Comparison of ENCODE assay signal across 19 cellular contexts in genomic region chr12:56965124-56965523, GRCh38. TPM values are rescaled to one million over a fixed set of nuclear protein-coding genes. Genes with fewer than 3 reads are reported as not detected.
"Had no signal": no experiment of that assay in that cellular context is flagged by ENCODE, and none has a peak within 500 bp of the region (broad histone marks: within the 10 kb centered on the region; RNA-seq: fewer than 3 reads in every experiment).

No MANE protein-coding gene starts in this region.

RNA-seq across cellular contexts. Expression of gene RDH16, which starts 7.7 kb away (rescaled TPM):
- total RNA-seq: chondrocyte had no signal

RNA-seq across cellular contexts. Expression of gene SDR9C7, which starts 30.9 kb away (rescaled TPM):
- total RNA-seq: activated naive CD4-positive, alpha-beta T cell treated with anti-CD3 and anti-CD28 coated beads for 36 hours; activated naive CD4-positive, alpha-beta T cell treated with anti-CD3 and anti-CD28 coated beads, Interleukin-2, amount 50 U/mL, for 72 hours; activated naive CD8-positive, alpha-beta T cell treated with anti-CD3 and anti-CD28 coated beads for 36 hours; activated naive CD8-positive, alpha-beta T cell treated with anti-CD3 and anti-CD28 coated beads, Interleukin-2, amount 10 ng/mL, durations not matched to agents 7 days and 5 days; activated T-cell treated with anti-CD3 and anti-CD28 coated beads, Interleukin-2, amount 50 U/mL, for 4 hours; activated T-helper 1 cell treated with anti-CD3 and anti-CD28 coated beads, Interleukin-12 subunit alpha, Interleukin-12 subunit beta, Interleukin-2, Interleukin-4 antibody, amounts not matched to agents 30 ng/mL and 10 ng/mL and 1 ng/mL, durations not matched to agents 14 hours and 24 hours and 36 hours; activated T-helper 17 cell treated with anti-CD3 and anti-CD28 coated beads, Interleukin-2, amount 50 U/mL, for 72 hours; activated T-helper 2 cell treated with anti-CD3 and anti-CD28 coated beads, Interferon-gamma antibody, Interleukin-2, Interleukin-4, amounts not matched to agents 10 μg/mL and 5 μg/mL and 100 μg/mL, durations not matched to agents 14 hours and 24 hours and 36 hours; adrenal gland; ascending aorta; astrocyte; body of pancreas; breast epithelium; chondrocyte had no signal
- polyA plus RNA-seq: adipose tissue, adrenal gland had no signal

RNA-seq across cellular contexts. Expression of gene TAC3, which starts 51.2 kb away (rescaled TPM):
- total RNA-seq: activated T-helper 2 cell treated with anti-CD3 and anti-CD28 coated beads, Interferon-gamma antibody, Interleukin-2, Interleukin-4, amounts not matched to agents 10 μg/mL and 5 μg/mL and 100 μg/mL, durations not matched to agents 14 hours and 24 hours and 36 hours; aorta; ascending aorta; body of pancreas; breast epithelium; bronchial epithelial cell; cardiac septum; cerebellum; chondrocyte had no signal
- polyA plus RNA-seq: adipose tissue had no signal
